Comparison of ENCODE assay signal across 8 cellular contexts in the genomic region with DNA sequence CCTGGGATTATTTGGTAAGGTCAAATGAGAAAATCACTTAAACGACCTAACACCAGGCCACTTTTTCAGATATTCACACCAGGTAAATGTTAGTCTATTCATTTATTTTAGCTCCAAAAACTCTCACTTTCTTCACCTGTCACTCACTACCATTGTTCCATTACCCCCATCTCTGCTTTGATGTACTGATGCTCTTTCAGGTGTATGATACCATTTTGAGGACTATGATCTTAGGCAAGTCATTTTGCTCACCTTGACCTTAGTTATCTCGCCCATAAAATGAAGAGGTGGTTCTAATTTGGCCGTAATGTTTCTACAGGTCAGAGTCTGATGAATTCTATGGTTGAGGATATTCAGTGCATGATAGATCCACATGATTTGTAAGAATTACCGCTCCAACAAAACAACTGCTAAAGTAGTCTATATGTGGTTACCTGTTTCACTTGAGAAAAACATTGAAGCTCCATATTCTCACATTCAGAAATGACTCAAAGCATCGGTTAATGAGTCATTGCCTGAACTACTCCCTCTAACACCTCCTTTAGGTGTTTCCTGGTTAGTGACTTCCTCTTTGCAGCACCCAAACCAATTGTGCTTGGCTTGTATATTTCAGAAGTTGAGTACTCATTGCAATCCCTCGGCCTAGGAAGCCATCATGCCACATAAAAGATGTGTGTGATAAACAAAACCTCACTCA. TPM values are rescaled to one million over a fixed set of nuclear protein-coding genes. Genes with fewer than 3 reads are reported as not detected.
DNase-seq lines count a peak whose midpoint lies in the region; ATAC-seq and TF ChIP-seq lines count a peak whose summit lies in the region.

No MANE protein-coding gene starts in this region.

- H3K27me3 ChIP-seq in testis = no peaks in the 10 kb centered on the region

- intact Hi-C loops in testis (cut with DNase I; ENCODE audit: low total_unique reads) = no loop called here

- no peaks in the 10 kb centered on the region for H3K4me1 ChIP-seq in testis

- peak; percentile 56 for DNase-seq in activated gamma-delta T cell treated with Interleukin-2 at 50 U/mL for 16 hours
- DNase-seq in activated gamma-delta T cell (lab: John Stamatoyannopoulos, UW) = no peak
- peak; percentile 3 for DNase-seq in UCSD-AML1 (lab: John Stamatoyannopoulos, UW; ENCODE audit: unreplicated experiment)
- DNase-seq in glomerular visceral epithelial cell (ENCODE audit: extremely low spot score) = peak; percentile 33
- DNase-seq in globus pallidus (ENCODE audit: low spot score) = no peak
- DNase-seq in testis = no peak
- DNase-seq in islet precursor cell = no peak

- no peak for TF ChIP-seq POLR2A in testis (IDR thresholded peaks at IDR 0.05)

- H3K36me3 ChIP-seq in testis (ENCODE audit: low read depth, missing control alignments) = no peaks in the 10 kb centered on the region

- no peaks in the 10 kb centered on the region for H3K9me3 ChIP-seq in testis

- TF ChIP-seq CTCF in testis (IDR thresholded peaks at IDR 0.05) = no peak

- 88 to 93% methylated on average over 6 of the region's 6 CpGs for WGBS in testis, 2 donors

- peak; percentile 99 for ATAC-seq in HG03342 (IDR thresholded peaks at IDR 0.05; ENCODE audit: unreplicated experiment)

- no peak overlapping the region for H3K4me3 ChIP-seq in testis

- H3K27ac ChIP-seq in testis = no peak overlapping the region

RNA-seq across cellular contexts. Expression of gene DTHD1, which starts 4.5 kb away (rescaled TPM):
- 1 to 10 TPM; 1.0 to 4.3 TPM for total RNA-seq in testis
- 5.8 TPM for polyA plus RNA-seq in testis (ENCODE audit: insufficient read depth, low read depth, low replicate concordance)

RNA-seq across cellular contexts. Expression of gene ARAP2, which starts 41.6 kb away (rescaled TPM):
- 10 to 100 TPM; 81.1 to 91.0 TPM for total RNA-seq in testis
- 10.9 TPM for polyA plus RNA-seq in testis (ENCODE audit: insufficient read depth, low read depth, low replicate concordance)

Comparison
In these comparisons a context has a peak if more than half of its experiments do, and no peak if none do; other contexts are left out.
1. DNase-seq: peak in activated gamma-delta T cell treated with Interleukin-2 at 50 U/mL for 16 hours (single experiment), UCSD-AML1 (single experiment) and glomerular visceral epithelial cell (single experiment); none in activated gamma-delta T cell (single experiment), globus pallidus (single experiment), testis (single experiment) and islet precursor cell (single experiment).